In genomic region chr18:79971211-79971952, GRCh38 we compare ENCODE assay signal across 14 cellular contexts.
"Had no signal": no experiment of that assay in that cellular context is flagged by ENCODE, and none has a peak within 500 bp of the region (broad histone marks: within the 10 kb centered on the region; RNA-seq: fewer than 3 reads in every experiment).

No MANE protein-coding gene starts in this region.

- H3K27ac ChIP-seq: gastroesophageal sphincter, tibial nerve had no signal

- H3K9me3 Mint-ChIP-seq: activated CD4-positive, alpha-beta T cell treated with anti-CD3 and anti-CD28 coated beads, Interleukin-2, amount 10 ng/mL, durations not matched to agents 7 days and 5 days; natural killer cell treated with Interleukin-12 subunit alpha and Interleukin-12 subunit beta and Interleukin-15 and Interleukin-18, amount 100 ng/mL, for 72 hours; T-helper 1 cell treated with Interleukin-12 subunit alpha and Interleukin-12 subunit beta and Interleukin-4 antibody, amounts not matched to agents 30 μg/mL and 1 μg/mL, for 36 hours had no signal

- H3K27me3 Mint-ChIP-seq: activated CD4-positive, alpha-beta T cell treated with anti-CD3 and anti-CD28 coated beads, Interleukin-2, amount 10 ng/mL, durations not matched to agents 7 days and 5 days; natural killer cell treated with Interleukin-12 subunit alpha and Interleukin-12 subunit beta and Interleukin-15 and Interleukin-18, amount 100 ng/mL, for 72 hours had no signal

- H3K4me3 Mint-ChIP-seq: activated CD4-positive, alpha-beta T cell treated with anti-CD3 and anti-CD28 coated beads, Interleukin-2, amount 10 ng/mL, durations not matched to agents 7 days and 5 days; natural killer cell treated with Interleukin-12 subunit alpha and Interleukin-12 subunit beta and Interleukin-15 and Interleukin-18, amount 100 ng/mL, for 72 hours; T-helper 1 cell treated with Interleukin-12 subunit alpha and Interleukin-12 subunit beta and Interleukin-4 antibody, amounts not matched to agents 30 μg/mL and 1 μg/mL, for 36 hours had no signal

- ATAC-seq: gastroesophageal sphincter had no signal

- DNase-seq: activated CD4-positive, alpha-beta T cell treated with anti-CD3 and anti-CD28 coated beads, Interleukin-2, amount 10 ng/mL, durations not matched to agents 7 days and 5 days; activated CD4-positive, CD25-positive, alpha-beta regulatory T cell; activated CD8-positive, alpha-beta memory T cell treated with anti-CD3 and anti-CD28 coated beads for 24 hours; activated T-cell treated with anti-CD3 and anti-CD28 coated beads for 4 hours; colonic mucosa; effector CD4-positive, alpha-beta T cell; hippocampal formation; occipital lobe; SK-N-SH; stimulated activated CD4-positive, alpha-beta T cell treated with anti-CD3 and anti-CD28 coated beads, Interleukin-4, amount 100 ng/mL, for 24 hours had no signal

- H3K27ac Mint-ChIP-seq: activated CD4-positive, alpha-beta T cell treated with anti-CD3 and anti-CD28 coated beads, Interleukin-2, amount 10 ng/mL, durations not matched to agents 7 days and 5 days; T-helper 1 cell treated with Interleukin-12 subunit alpha and Interleukin-12 subunit beta and Interleukin-4 antibody, amounts not matched to agents 30 μg/mL and 1 μg/mL, for 36 hours had no signal
